ENCODE assay signal across 40 cellular contexts in the genomic region with DNA sequence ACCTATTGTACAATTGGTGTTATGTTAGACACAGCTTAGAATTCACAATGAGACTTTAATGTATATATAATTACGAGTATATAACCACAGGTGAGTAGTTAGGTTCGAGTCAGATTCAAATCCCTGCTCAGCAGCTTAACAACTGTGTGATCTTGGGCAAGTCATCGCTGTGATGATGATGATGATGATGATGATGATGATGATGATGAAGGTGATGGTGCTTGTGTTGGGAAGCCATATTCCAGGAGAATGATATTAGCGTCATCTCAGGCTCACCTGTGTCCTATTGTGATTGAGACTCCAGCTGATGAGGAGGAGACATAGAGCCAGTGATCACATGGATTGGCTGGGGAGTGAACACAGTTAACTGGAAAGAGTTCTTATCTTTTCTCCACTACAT. TPM values are rescaled to one million over a fixed set of nuclear protein-coding genes. Genes with fewer than 3 reads are reported as not detected.
"Had no signal": no experiment of that assay in that cellular context is flagged by ENCODE, and none has a peak within 500 bp of the region (broad histone marks: within the 10 kb centered on the region; RNA-seq: fewer than 3 reads in every experiment).

No MANE protein-coding gene starts in this region.

- H3K27me3 ChIP-seq: MG63 had no signal

- H3K4me3 ChIP-seq: MG63 had no signal

- DNase-seq: Karpas-422, Kasumi-1, MG63, MM.1S, MV-4-11, NCI-H1048, NCI-H1092, NCI-H1092 treated with DMSO at 0.1 percent for 48 hours, NCI-H1105, NCI-H1105 treated with DMSO at 0.1 percent for 48 hours, NCI-H1417, NCI-H1417 treated with DMSO at 0.1 percent for 48 hours, NCI-H1436, NCI-H1436 treated with DMSO at 0.1 percent for 48 hours, NCI-H146, NCI-H1694, NCI-H1694 treated with DMSO at 0.1 percent for 48 hours, NCI-H187, NCI-H187 treated with DMSO at 0.1 percent for 48 hours, NCI-H1930, NCI-H2029, NCI-H2029 treated with DMSO at 0.1 percent for 48 hours, NCI-H2081, NCI-H2081 treated with DMSO at 0.1 percent for 48 hours, NCI-H2107, NCI-H2171, NCI-H2171 treated with DMSO at 0.1 percent for 48 hours, NCI-H2227 treated with DMSO at 0.1 percent for 48 hours, NCI-H226, NCI-H345, NCI-H446, NCI-H446 treated with DMSO at 0.1 percent for 48 hours, NCI-H510A, NCI-H510A treated with DMSO at 0.1 percent for 48 hours, NCI-H524, NCI-H524 treated with DMSO at 0.1 percent for 48 hours had no signal

- H3K9me3 ChIP-seq: MG63 had no signal

- H3K36me3 ChIP-seq: MG63 had no signal

RNA-seq across cellular contexts. Expression of gene RFX4, which starts 16.5 kb away (rescaled TPM):
- total RNA-seq: LHCN-M2, M059J, MCF 10A, NCI-H460 had no signal
